ENCODE assay signal across 2 cellular contexts in the genomic region with DNA sequence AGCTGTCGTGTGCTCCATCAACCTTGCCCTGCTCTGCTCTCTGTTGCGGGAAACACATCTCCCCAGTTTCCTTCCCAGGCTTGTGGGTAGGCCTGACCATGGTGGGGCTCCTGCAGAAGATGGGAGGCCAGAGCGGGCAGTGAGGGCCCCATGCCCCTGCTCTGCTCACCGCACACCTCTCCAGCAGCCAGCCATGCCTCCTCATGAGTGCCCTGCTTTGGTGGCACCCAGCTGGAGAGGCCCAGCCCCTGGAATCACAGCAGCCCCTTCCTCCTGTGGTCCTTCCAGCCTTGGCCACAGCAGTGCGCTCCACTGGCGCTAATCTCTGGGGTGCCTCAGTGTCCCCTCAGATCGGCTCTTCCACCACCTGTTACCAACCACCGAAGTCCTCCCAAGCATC.
TF ChIP-seq lines count a peak whose summit lies in the region.

No MANE protein-coding gene starts in this region.

TF ChIP-seq in SK-N-SH, 30 proteins besides CTCF, POLR2A, EP300 and RAD21 (continued from another document):
- TF ChIP-seq, protein P1, sequence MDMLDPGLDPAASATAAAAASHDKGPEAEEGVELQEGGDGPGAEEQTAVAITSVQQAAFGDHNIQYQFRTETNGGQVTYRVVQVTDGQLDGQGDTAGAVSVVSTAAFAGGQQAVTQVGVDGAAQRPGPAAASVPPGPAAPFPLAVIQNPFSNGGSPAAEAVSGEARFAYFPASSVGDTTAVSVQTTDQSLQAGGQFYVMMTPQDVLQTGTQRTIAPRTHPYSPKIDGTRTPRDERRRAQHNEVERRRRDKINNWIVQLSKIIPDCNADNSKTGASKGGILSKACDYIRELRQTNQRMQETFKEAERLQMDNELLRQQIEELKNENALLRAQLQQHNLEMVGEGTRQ (IDR thresholded peaks at IDR 0.05; ENCODE audit: borderline replicate concordance, low read depth, low read length): no peak
- TF ChIP-seq MXI1 (IDR thresholded peaks at IDR 0.05; ENCODE audit: low read depth, low read length) (no peak), RFX5 (IDR thresholded peaks at IDR 0.05; ENCODE audit: low read length) (no peak), FOXJ3 (CRISPR knock-in tag; IDR thresholded peaks at IDR 0.05) (no peak), GATA2 (CRISPR knock-in tag; IDR thresholded peaks at IDR 0.05) (no peak), JUND (IDR thresholded peaks at IDR 0.05) (no peak)
- TF ChIP-seq, protein P2, sequence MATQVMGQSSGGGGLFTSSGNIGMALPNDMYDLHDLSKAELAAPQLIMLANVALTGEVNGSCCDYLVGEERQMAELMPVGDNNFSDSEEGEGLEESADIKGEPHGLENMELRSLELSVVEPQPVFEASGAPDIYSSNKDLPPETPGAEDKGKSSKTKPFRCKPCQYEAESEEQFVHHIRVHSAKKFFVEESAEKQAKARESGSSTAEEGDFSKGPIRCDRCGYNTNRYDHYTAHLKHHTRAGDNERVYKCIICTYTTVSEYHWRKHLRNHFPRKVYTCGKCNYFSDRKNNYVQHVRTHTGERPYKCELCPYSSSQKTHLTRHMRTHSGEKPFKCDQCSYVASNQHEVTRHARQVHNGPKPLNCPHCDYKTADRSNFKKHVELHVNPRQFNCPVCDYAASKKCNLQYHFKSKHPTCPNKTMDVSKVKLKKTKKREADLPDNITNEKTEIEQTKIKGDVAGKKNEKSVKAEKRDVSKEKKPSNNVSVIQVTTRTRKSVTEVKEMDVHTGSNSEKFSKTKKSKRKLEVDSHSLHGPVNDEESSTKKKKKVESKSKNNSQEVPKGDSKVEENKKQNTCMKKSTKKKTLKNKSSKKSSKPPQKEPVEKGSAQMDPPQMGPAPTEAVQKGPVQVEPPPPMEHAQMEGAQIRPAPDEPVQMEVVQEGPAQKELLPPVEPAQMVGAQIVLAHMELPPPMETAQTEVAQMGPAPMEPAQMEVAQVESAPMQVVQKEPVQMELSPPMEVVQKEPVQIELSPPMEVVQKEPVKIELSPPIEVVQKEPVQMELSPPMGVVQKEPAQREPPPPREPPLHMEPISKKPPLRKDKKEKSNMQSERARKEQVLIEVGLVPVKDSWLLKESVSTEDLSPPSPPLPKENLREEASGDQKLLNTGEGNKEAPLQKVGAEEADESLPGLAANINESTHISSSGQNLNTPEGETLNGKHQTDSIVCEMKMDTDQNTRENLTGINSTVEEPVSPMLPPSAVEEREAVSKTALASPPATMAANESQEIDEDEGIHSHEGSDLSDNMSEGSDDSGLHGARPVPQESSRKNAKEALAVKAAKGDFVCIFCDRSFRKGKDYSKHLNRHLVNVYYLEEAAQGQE (IDR thresholded peaks at IDR 0.05; ENCODE audit: low read depth, low read length): no peak
- TF ChIP-seq, protein P3, sequence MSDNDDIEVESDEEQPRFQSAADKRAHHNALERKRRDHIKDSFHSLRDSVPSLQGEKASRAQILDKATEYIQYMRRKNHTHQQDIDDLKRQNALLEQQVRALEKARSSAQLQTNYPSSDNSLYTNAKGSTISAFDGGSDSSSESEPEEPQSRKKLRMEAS (IDR thresholded peaks at IDR 0.05; ENCODE audit: low read depth): no peak

TF ChIP-seq in SK-N-SH treated with all-trans-retinoic acid at 6 μM for 48 hours, 23 proteins besides CTCF, POLR2A, EP300 and RAD21 (continued from another document):
- TF ChIP-seq, protein P4, sequence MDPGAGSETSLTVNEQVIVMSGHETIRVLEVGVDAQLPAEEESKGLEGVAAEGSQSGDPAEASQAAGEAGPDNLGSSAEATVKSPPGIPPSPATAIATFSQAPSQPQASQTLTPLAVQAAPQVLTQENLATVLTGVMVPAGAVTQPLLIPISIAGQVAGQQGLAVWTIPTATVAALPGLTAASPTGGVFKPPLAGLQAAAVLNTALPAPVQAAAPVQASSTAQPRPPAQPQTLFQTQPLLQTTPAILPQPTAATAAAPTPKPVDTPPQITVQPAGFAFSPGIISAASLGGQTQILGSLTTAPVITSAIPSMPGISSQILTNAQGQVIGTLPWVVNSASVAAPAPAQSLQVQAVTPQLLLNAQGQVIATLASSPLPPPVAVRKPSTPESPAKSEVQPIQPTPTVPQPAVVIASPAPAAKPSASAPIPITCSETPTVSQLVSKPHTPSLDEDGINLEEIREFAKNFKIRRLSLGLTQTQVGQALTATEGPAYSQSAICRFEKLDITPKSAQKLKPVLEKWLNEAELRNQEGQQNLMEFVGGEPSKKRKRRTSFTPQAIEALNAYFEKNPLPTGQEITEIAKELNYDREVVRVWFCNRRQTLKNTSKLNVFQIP (CRISPR knock-in tag; IDR thresholded peaks at IDR 0.05; ENCODE audit: borderline replicate concordance, low read depth): no peak
- TF ChIP-seq ZNF8 (CRISPR knock-in tag; IDR thresholded peaks at IDR 0.05): no peak
TF ChIP-seq in SK-N-SH treated with all-trans-retinoic acid at 6 μM for 48 hours: peak in this region for 0.
